In genomic region chr22:42856865-42857704, GRCh38 we compare ENCODE assay signal across 8 cellular contexts. TPM values are rescaled to one million over a fixed set of nuclear protein-coding genes. Genes with fewer than 3 reads are reported as not detected.
DNase-seq lines count a peak whose midpoint lies in the region; ATAC-seq and TF ChIP-seq lines count a peak whose summit lies in the region.

Gene ARFGAP3 (minus strand): TSS chr22:42857273. CDS start chr22:42857182, 91 bp downstream.

- H3K4me1 Mint-ChIP-seq in T-helper 17 cell (peaks cover 15% of the 10 kb centered on the region), progenitor cell of endocrine pancreas (ENCODE audit: low read depth) (peaks cover 2% of the 10 kb centered on the region)

- H3K4me3 ChIP-seq in left ventricle myocardium inferior (peak within 1 kb of the TSS; percentile 92), upper lobe of right lung (peak within 1 kb of the TSS; percentile 82)

- H3K27ac Mint-ChIP-seq in T-helper 17 cell = peak within 1 kb of the TSS; percentile 90
- peak within 1 kb of the TSS; percentile 95 for H3K27ac Mint-ChIP-seq in progenitor cell of endocrine pancreas

- H3K27me3 Mint-ChIP-seq in T-helper 17 cell = no peaks in the 10 kb centered on the region
- H3K27me3 Mint-ChIP-seq in progenitor cell of endocrine pancreas = no peaks in the 10 kb centered on the region

- no peak for TF ChIP-seq CTCF in GM13977 (IDR thresholded peaks at IDR 0.05; ENCODE audit: extremely low read depth, insufficient read depth, missing control alignments)
- TF ChIP-seq CTCF in left ventricle myocardium inferior (IDR thresholded peaks at IDR 0.05; ENCODE audit: borderline replicate concordance) = no peak
- no peak for TF ChIP-seq CTCF in progenitor cell of endocrine pancreas (IDR thresholded peaks at IDR 0.05; ENCODE audit: unreplicated experiment)
- no peak for TF ChIP-seq CTCF in upper lobe of right lung (IDR thresholded peaks at IDR 0.05)

- H3K27ac ChIP-seq in left ventricle myocardium inferior (replicated peaks) (peak within 1 kb of the TSS; percentile 98), upper lobe of right lung (peak within 1 kb of the TSS; percentile 94)

- H3K36me3 Mint-ChIP-seq in T-helper 17 cell (ENCODE audit: low read depth) (no peaks in the 10 kb centered on the region), progenitor cell of endocrine pancreas (ENCODE audit: insufficient read depth) (peaks cover 1% of the 10 kb centered on the region)

- intact Hi-C loops in left ventricle myocardium inferior (cut with micrococcal nuclease) (no loop called here), upper lobe of right lung (cut with DNase I) (no loop called here)

- peak; percentile 68 for ATAC-seq in HG02870 (IDR thresholded peaks at IDR 0.05; ENCODE audit: unreplicated experiment)
- peak; percentile 93 for ATAC-seq in T-helper 17 cell
- ATAC-seq in upper lobe of right lung = peak; percentile 98

- H3K36me3 ChIP-seq in left ventricle myocardium inferior = no peaks in the 10 kb centered on the region
- no peaks in the 10 kb centered on the region for H3K36me3 ChIP-seq in upper lobe of right lung

- H3K4me1 ChIP-seq in left ventricle myocardium inferior (peaks cover 37% of the 10 kb centered on the region), upper lobe of right lung (peaks cover 21% of the 10 kb centered on the region)

- no peaks in the 10 kb centered on the region for H3K9me3 ChIP-seq in T-helper 17 cell (ENCODE audit: control insufficient read depth, low read length, poor library complexity, severe bottlenecking)
- H3K9me3 ChIP-seq in left ventricle myocardium inferior (replicated peaks) = no peaks in the 10 kb centered on the region
- no peaks in the 10 kb centered on the region for H3K9me3 ChIP-seq in upper lobe of right lung

- no peaks in the 10 kb centered on the region for H3K9me3 Mint-ChIP-seq in progenitor cell of endocrine pancreas (ENCODE audit: low read depth)

- H3K4me3 Mint-ChIP-seq in T-helper 17 cell (peak within 1 kb of the TSS; percentile 93), progenitor cell of endocrine pancreas (ENCODE audit: low read depth) (peak within 1 kb of the TSS; percentile 81)

- DNase-seq in GM13977 (ENCODE audit: low spot score) (peak; percentile 99), NCI-H1694 (lab: John Stamatoyannopoulos, UW) (peak; percentile 78), T-helper 17 cell (peak; percentile 94 to 98 (median 96)), amygdala (lab: John Stamatoyannopoulos, UW) (peak; percentile 48 to 96 (median 87)), left ventricle myocardium inferior (peak; percentile 94), progenitor cell of endocrine pancreas (ENCODE audit: low spot score, unreplicated experiment) (peak; percentile 93), upper lobe of right lung (peak; percentile 98)

- no peaks in the 10 kb centered on the region for H3K27me3 ChIP-seq in left ventricle myocardium inferior (ENCODE audit: low read depth)
- no peaks in the 10 kb centered on the region for H3K27me3 ChIP-seq in upper lobe of right lung

- in situ Hi-C loops in GM13977 (cut with MboI; ENCODE audit: low pct_unique_long_range_greater_than_20kb, low sequenced_read_pairs, unreplicated experiment) = no loop called here

RNA-seq across cellular contexts. Expression of gene ARFGAP3, which starts in this region (rescaled TPM):
- total RNA-seq in T-helper 17 cell (10 to 100 TPM; 32.1 to 39.7 TPM), left ventricle myocardium inferior (26.9 TPM), progenitor cell of endocrine pancreas (26.3 and 26.7 TPM in 2 replicates), upper lobe of right lung (53.7 TPM)

Comparison
In these comparisons a context has a peak if more than half of its experiments do, and no peak if none do; other contexts are left out.
1. Peak in every context shown above with its lines: DNase-seq, ATAC-seq, H3K4me3 ChIP-seq and H3K27ac ChIP-seq.